19 cellular contexts compared by ENCODE assay signal in the genomic region with DNA sequence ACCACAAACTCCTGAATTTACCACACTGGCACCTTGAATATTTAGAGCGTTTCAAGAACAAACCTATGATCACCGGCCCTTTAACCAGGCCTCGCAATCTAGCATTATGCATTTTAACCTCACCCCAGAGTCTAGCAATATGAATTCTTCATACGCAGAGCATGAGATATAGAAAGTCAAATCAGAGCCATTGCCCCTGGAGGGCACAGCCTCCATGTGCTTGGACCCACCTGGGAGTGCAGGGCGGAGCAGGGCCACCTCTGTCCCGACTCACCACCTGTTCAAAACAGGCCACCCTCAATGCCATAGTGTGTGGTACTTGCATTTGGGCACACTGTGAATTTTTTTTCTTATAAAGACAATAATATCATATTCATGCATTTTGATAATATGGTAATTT. TPM values are rescaled to one million over a fixed set of nuclear protein-coding genes. Genes with fewer than 3 reads are reported as not detected.
A peak's percentile ranks its signal among the peaks of the same experiment; 100 is the strongest.
DNase-seq lines count a peak whose midpoint lies in the region; ATAC-seq, FAIRE-seq and TF ChIP-seq lines count a peak whose summit lies in the region.
"Had no signal": no experiment of that assay in that cellular context is flagged by ENCODE, and none has a peak within 500 bp of the region (broad histone marks: within the 10 kb centered on the region; RNA-seq: fewer than 3 reads in every experiment).

No MANE protein-coding gene starts in this region.

- ATAC-seq in GM18907 (IDR thresholded peaks at IDR 0.05; ENCODE audit: unreplicated experiment), result no peak
- ATAC-seq in HG03139 (IDR thresholded peaks at IDR 0.05; ENCODE audit: unreplicated experiment), result no peak

- DNase-seq in H1 (ENCODE audit: low read depth in 1 of 2, low spot score in 2 of 2), result peak in 1 of 2 experiments; percentile 7
- DNase-seq in osteocyte (ENCODE audit: extremely low spot score, unreplicated experiment), result peak; percentile 51
- DNase-seq in small intestine, result no peak
- DNase-seq: CD4-positive, alpha-beta T cell; CD8-positive, alpha-beta memory T cell; DMS 273 treated with DMSO at 0.1 percent for 48 hours; DMS79; EL; GF-D8; GOT3; H7; HCEC 1CT had no signal

- no peak overlapping the region for H3K27ac ChIP-seq in BLaER1 treated with 17β-estradiol and CSF1 and Interleukin-3, amounts not matched to agents 10 nM and 100 nM
- H3K27ac ChIP-seq in H1 (ENCODE audit: low read depth, low read length), result no peak overlapping the region
- H3K27ac ChIP-seq in small intestine (ENCODE audit: low read depth in 1 of 2, low read length in 1 of 2), result peak overlapping the region in 1 of 2 donors; percentile 24

- no peak overlapping the region for H2BK120ac ChIP-seq in H1 (replicated peaks; ENCODE audit: low read depth, low read length)

- H3K23me2 ChIP-seq in H1 (ENCODE audit: low read depth, low read length), result no peaks in the 10 kb centered on the region; the same call in 1 of the 2 replicates

- H3K36me3 ChIP-seq in BLaER1 treated with 17β-estradiol and CSF1 and Interleukin-3, amounts not matched to agents 10 nM and 100 nM, result no peaks in the 10 kb centered on the region
- no peaks in the 10 kb centered on the region for H3K36me3 ChIP-seq in H1 (ENCODE audit: control insufficient read depth in 2 of 4, insufficient read depth in 4 of 4, low read length in 3 of 4)
- H3K36me3 ChIP-seq in small intestine (ENCODE audit: control insufficient read depth in 2 of 2, insufficient read depth in 2 of 2, low read length in 2 of 2), result no peaks in the 10 kb centered on the region

- H2BK5ac ChIP-seq in H1 (ENCODE audit: low read depth, low read length), result no peak overlapping the region

- peaks cover 35% of the 10 kb centered on the region for H3K27me3 Mint-ChIP-seq in osteocyte (ENCODE audit: unreplicated experiment)

- H3K56ac ChIP-seq in H1 (replicated peaks; ENCODE audit: insufficient read length, low read depth, low read length), result no peak overlapping the region

- peaks cover 10 to 42% (median 27%) of the 10 kb centered on the region in 10 experiments for H3K4me1 ChIP-seq in BLaER1 treated with 17β-estradiol and CSF1 and Interleukin-3, amounts not matched to agents 10 nM and 100 nM
- H3K4me1 ChIP-seq in H1 (replicated peaks in 1 of 4; ENCODE audit: control insufficient read depth in 3 of 4, insufficient read depth in 4 of 4, low read length in 3 of 4) (no peaks in the 10 kb centered on the region), small intestine (ENCODE audit: control insufficient read depth in 2 of 2, insufficient read depth in 1 of 2, low read depth in 1 of 2, low read length in 1 of 2) (no peaks in the 10 kb centered on the region)

- TF ChIP-seq EP300 in H1 (IDR thresholded peaks at IDR 0.05; ENCODE audit: borderline replicate concordance in 1 of 2, low read depth in 2 of 2, low read length in 2 of 2), result no peak

- TF ChIP-seq CTCF in H1 (IDR thresholded peaks at IDR 0.05; ENCODE audit: control extremely low read depth in 1 of 3, insufficient read depth in 1 of 3, low read depth in 1 of 3, low read length in 3 of 3), result no peak
- TF ChIP-seq CTCF in osteocyte (IDR thresholded peaks at IDR 0.05), result no peak

- no peaks in the 10 kb centered on the region for H3K36me3 Mint-ChIP-seq in osteocyte (ENCODE audit: unreplicated experiment)
- H3K36me3 Mint-ChIP-seq: CD14-positive monocyte; CD8-positive, alpha-beta memory T cell had no signal

- H4K5ac ChIP-seq in H1 (ENCODE audit: insufficient read length, low read depth, low read length), result no peak overlapping the region

- H4K20me1 ChIP-seq in BLaER1 treated with 17β-estradiol and CSF1 and Interleukin-3, amounts not matched to agents 10 nM and 100 nM, result no peaks in the 10 kb centered on the region
- H4K20me1 ChIP-seq in H1 (replicated peaks in 1 of 2; ENCODE audit: control insufficient read depth in 1 of 2, insufficient read depth in 2 of 2, low read length in 2 of 2), result no peaks in the 10 kb centered on the region

- no peaks in the 10 kb centered on the region for H3K79me1 ChIP-seq in H1 (ENCODE audit: low read depth, low read length)

- no peak overlapping the region for H3K23ac ChIP-seq in H1 (ENCODE audit: insufficient read length)

- no peak overlapping the region; the same call in 1 of the 2 replicates for H4K8ac ChIP-seq in H1 (ENCODE audit: extremely low read depth, insufficient read depth, low read length)

- no peak overlapping the region for H3K4me3 Mint-ChIP-seq in osteocyte (ENCODE audit: unreplicated experiment)
- H3K4me3 Mint-ChIP-seq: CD14-positive monocyte; CD4-positive, alpha-beta T cell; CD8-positive, alpha-beta memory T cell had no signal

- peaks cover 0 to 11% (median 0%) of the 10 kb centered on the region in 11 experiments; a peak in 1 of 22 replicates for H3K27me3 ChIP-seq in BLaER1 treated with 17β-estradiol and CSF1 and Interleukin-3, amounts not matched to agents 10 nM and 100 nM
- H3K27me3 ChIP-seq in H1 (replicated peaks in 1 of 4; ENCODE audit: control insufficient read depth in 3 of 4, extremely low read depth in 1 of 4, insufficient read depth in 3 of 4, low read length in 3 of 4) (no peaks in the 10 kb centered on the region; a peak in 1 of 7 replicates), small intestine (ENCODE audit: control insufficient read depth in 2 of 2, insufficient read depth in 2 of 2, low read length in 2 of 2) (peaks cover 0 to 2% of the 10 kb centered on the region in 2 donors)

- H2BK15ac ChIP-seq in H1 (ENCODE audit: low read length), result no peak overlapping the region

- H3K9me3 Mint-ChIP-seq in osteocyte (ENCODE audit: unreplicated experiment), result peaks cover 4% of the 10 kb centered on the region
- H3K9me3 Mint-ChIP-seq: CD4-positive, alpha-beta T cell; CD8-positive, alpha-beta memory T cell had no signal

- no peak overlapping the region for H4K91ac ChIP-seq in H1 (replicated peaks; ENCODE audit: insufficient read length, low read length)

- no peak overlapping the region for H3K27ac Mint-ChIP-seq in osteocyte (ENCODE audit: unreplicated experiment)
- H3K27ac Mint-ChIP-seq: CD14-positive monocyte; CD4-positive, alpha-beta T cell; CD8-positive, alpha-beta memory T cell had no signal

- peak overlapping the region; percentile 8 to 89 (median 67); a peak in 20 of 22 replicates for H3K4me2 ChIP-seq in BLaER1 treated with 17β-estradiol and CSF1 and Interleukin-3, amounts not matched to agents 10 nM and 100 nM
- H3K4me2 ChIP-seq in H1 (ENCODE audit: insufficient read depth in 1 of 2, low read depth in 2 of 2, low read length in 2 of 2), result no peak overlapping the region

- no peak for TF ChIP-seq POLR2A in H1 (IDR thresholded peaks at IDR 0.05; ENCODE audit: control extremely low read depth in 1 of 2, low read depth in 2 of 2, low read length in 2 of 2)

- no peak overlapping the region for H3K9ac ChIP-seq in BLaER1 treated with 17β-estradiol and CSF1 and Interleukin-3, amounts not matched to agents 10 nM and 100 nM
- H3K9ac ChIP-seq in H1 (replicated peaks in 1 of 4; ENCODE audit: extremely low read depth in 1 of 4, low read depth in 3 of 4, low read length in 3 of 4), result no peak overlapping the region

- 0 out of 22 replicates have a peak, but pooled peaks cover 0 to 5% (median 0%) of the 10 kb centered on the region in 11 experiments for H3K9me3 ChIP-seq in BLaER1 treated with 17β-estradiol and CSF1 and Interleukin-3, amounts not matched to agents 10 nM and 100 nM (replicated peaks in 1 of 11)
- H3K9me3 ChIP-seq in H1 (ENCODE audit: insufficient read depth in 2 of 2, low read depth in 1 of 2, low read length in 1 of 2) (no peaks in the 10 kb centered on the region; a peak in 1 of 4 replicates), small intestine (ENCODE audit: control insufficient read depth, low read depth) (no peaks in the 10 kb centered on the region)

- no peak overlapping the region for H3K4me3 ChIP-seq in BLaER1 treated with 17β-estradiol and CSF1 and Interleukin-3, amounts not matched to agents 10 nM and 100 nM
- H3K4me3 ChIP-seq in H1 (ENCODE audit: extremely low read depth in 1 of 4, insufficient read depth in 2 of 4, low read depth in 3 of 4, low read length in 4 of 4) (no peak overlapping the region), small intestine (ENCODE audit: low read depth in 1 of 2, low read length in 2 of 2) (no peak overlapping the region)

- H3K4me1 Mint-ChIP-seq in osteocyte (ENCODE audit: unreplicated experiment), result no peaks in the 10 kb centered on the region
- H3K4me1 Mint-ChIP-seq: CD8-positive, alpha-beta memory T cell had no signal

- no peak overlapping the region for H3K14ac ChIP-seq in H1 (ENCODE audit: insufficient read length)

- 0 out of 2 replicates have a peak overlapping the region, but pooled peaks have one; percentile 48 for H2BK20ac ChIP-seq in H1 (ENCODE audit: low read length)

- no peak overlapping the region for H3K18ac ChIP-seq in H1 (ENCODE audit: extremely low read depth, low read length)

- H2BK12ac ChIP-seq in H1 (ENCODE audit: low read depth, low read length), result no peak overlapping the region

- CTCF ChIA-PET in H1 (lab: Charles Lee; ENCODE audit: partially characterized antibody), result interaction anchor here (1.3 kb wide), 1 partner anchor 10 kb away, joined by 3 read pairs; no protein-coding TSS in a partner anchor

- H2AK5ac ChIP-seq in H1 (ENCODE audit: low read depth, low read length), result no peak overlapping the region

- TF ChIP-seq RAD21 in H1 (IDR thresholded peaks at IDR 0.05 in 1 of 2, conservative IDR thresholded peaks at IDR 0.05 in 1 of 2; ENCODE audit: low read depth in 2 of 2, low read length in 2 of 2), result no peak

- 80% methylated on average over 6 of the region's 6 CpGs; no CpG with 5 or more reads in 1 of the 2 experiments for WGBS in H1 (ENCODE audit: extremely low coverage in 1 of 2, insufficient coverage in 1 of 2, insufficient read length in 1 of 2, insufficient replicate concordance in 2 of 2, low coverage in 1 of 2, low lambda C conversion rate in 2 of 2, missing lambda C conversion rate in 1 of 2), 2 experiments
- 78 to 90% (median 81%) methylated on average over 6 of the region's 6 CpGs for WGBS in small intestine, 3 donors

- FAIRE-seq in H1 (lab: Jason Lieb, UNC) (no peak), small intestine (lab: Jason Lieb, UNC) (no peak)
- FAIRE-seq: D721Med, GM12891, GM18507 had no signal

- no peaks in the 10 kb centered on the region for H3K79me2 ChIP-seq in H1 (ENCODE audit: control insufficient read depth in 1 of 2, insufficient read depth in 2 of 2, low read length in 2 of 2)

- POLR2A ChIA-PET in H1 (lab: Charles Lee; ENCODE audit: partially characterized antibody), result no interaction called here

- H2AFZ ChIP-seq in H1 (ENCODE audit: low read length), result no peak overlapping the region

- no peak overlapping the region for H3K4ac ChIP-seq in H1 (replicated peaks; ENCODE audit: insufficient read length, low read depth, low read length)

RNA-seq across cellular contexts. Expression of gene AFDN, which starts 19.5 kb away (rescaled TPM):
- 192 and 196 TPM in 2 replicates for total RNA-seq in H1 (2021; fragmentation: NEBNext Ultra II Directional; extraction: Animal tissue kit (Norgen Biotek cat#: 25700))
- 53.4 and 58.7 TPM in 2 replicates for polyA plus RNA-seq in H1 (2011; rRNA removed)
- 95.2 TPM for polyA plus RNA-seq in H1 (2011; cell fraction: cytosol; rRNA removed)
- polyA plus RNA-seq in H1 (2011; cell fraction: nucleus; rRNA removed), result 239 TPM
- 116 to 142 TPM (median 133 TPM) in 4 replicates for polyA plus RNA-seq in H1 (2012, experiment 1 of 2)
- 6.9 TPM for polyA plus RNA-seq in H1 (2012, experiment 2 of 2)
- 132 TPM for polyA plus RNA-seq in H1 (2013, experiment 1 of 2)
- polyA plus RNA-seq in H1 (2013, experiment 2 of 2), result 117 TPM
- polyA minus RNA-seq in H1 (2011; rRNA and poly(A)+ RNA removed), result 177 and 199 TPM in 2 replicates
- polyA minus RNA-seq in H1 (2011; cell fraction: cytosol; rRNA and poly(A)+ RNA removed), result 154 TPM
- 329 TPM for polyA minus RNA-seq in H1 (2011; cell fraction: nucleus; rRNA and poly(A)+ RNA removed)
- 67.3 and 72.2 TPM in 2 replicates for total RNA-seq in osteocyte
- 10 to 100 TPM; 46.0 to 74.5 (median 61.3) TPM for polyA plus RNA-seq in small intestine

Comparison
In these comparisons a context has a peak if more than half of its experiments do, and no peak if none do; other contexts are left out.
1. H3K4me2 ChIP-seq: peak in BLaER1 treated with 17β-estradiol and CSF1 and Interleukin-3, amounts not matched to agents 10 nM and 100 nM (11 of 11); none in H1 (0 of 2).